Comparison of ENCODE assay signal across 13 cellular contexts in the genomic region with DNA sequence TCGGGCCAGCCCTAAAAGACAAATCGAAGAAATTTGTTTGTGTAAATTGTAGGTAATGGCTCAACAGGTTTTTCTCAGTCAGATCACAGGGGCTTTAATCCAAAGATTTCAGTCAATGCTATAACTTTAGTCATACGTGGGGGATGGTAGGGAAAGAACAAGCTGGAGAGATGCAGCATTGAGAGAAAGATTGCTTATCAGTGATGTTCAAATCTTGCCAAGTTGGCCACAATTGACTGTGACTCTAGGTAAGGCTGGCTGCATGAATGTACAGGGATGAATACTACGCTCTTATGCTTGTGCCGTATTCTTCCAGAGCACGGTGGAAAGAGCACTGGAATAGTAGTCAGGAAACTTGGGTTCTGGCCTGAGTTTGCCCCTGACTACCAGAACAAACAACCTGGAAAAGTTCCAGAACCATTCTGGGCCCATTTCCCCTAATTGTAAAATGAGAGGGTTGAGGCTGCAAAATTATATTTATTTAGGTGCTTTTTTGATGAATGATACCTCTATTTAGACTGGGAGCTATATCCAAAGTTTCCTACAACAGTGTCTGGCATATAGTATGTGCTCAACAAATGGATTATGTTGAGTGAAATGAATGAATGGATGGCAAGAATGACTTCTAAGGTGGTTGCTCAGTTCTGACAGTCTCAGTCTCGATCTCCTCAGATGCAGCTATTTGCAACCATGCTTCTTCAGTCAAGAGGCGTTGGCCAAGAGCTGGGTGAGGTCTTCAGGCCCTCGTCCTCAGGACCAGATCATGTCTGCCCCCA. TPM values are rescaled to one million over a fixed set of nuclear protein-coding genes. Genes with fewer than 3 reads are reported as not detected.
A peak's percentile ranks its signal among the peaks of the same experiment; 100 is the strongest.
DNase-seq lines count a peak whose midpoint lies in the region; ATAC-seq and TF ChIP-seq lines count a peak whose summit lies in the region.
"Had no signal": no experiment of that assay in that cellular context is flagged by ENCODE, and none has a peak within 500 bp of the region (broad histone marks: within the 10 kb centered on the region; RNA-seq: fewer than 3 reads in every experiment).

No MANE protein-coding gene starts in this region.

- H3K9me3 ChIP-seq in Peyer's patch: no peaks in the 10 kb centered on the region
- no peaks in the 10 kb centered on the region for H3K9me3 ChIP-seq in esophagus muscularis mucosa
- H3K9me3 ChIP-seq in ovary: no peaks in the 10 kb centered on the region
- H3K9me3 ChIP-seq in MM.1S (replicated peaks; ENCODE audit: insufficient read depth, low read length): no peaks in the 10 kb centered on the region

- TF ChIP-seq CTCF in 22Rv1 (IDR thresholded peaks at IDR 0.05) (no peak), Peyer's patch (IDR thresholded peaks at IDR 0.05) (no peak), esophagus muscularis mucosa (IDR thresholded peaks at IDR 0.05) (no peak), ovary (IDR thresholded peaks at IDR 0.05) (no peak), MM.1S (IDR thresholded peaks at IDR 0.05; ENCODE audit: low read length) (no peak)

- H2AFZ ChIP-seq in MM.1S (ENCODE audit: low read length): no peak overlapping the region

- no peak overlapping the region for H3K9ac ChIP-seq in MM.1S (ENCODE audit: low read length)

- no peaks in the 10 kb centered on the region for H3F3A ChIP-seq in MM.1S (ENCODE audit: insufficient read depth, low read length)

- intact Hi-C loops in esophagus muscularis mucosa (cut with DNase I): no loop called here
- intact Hi-C loops in ovary (cut with DNase I): loop anchor here in 1 of 4 donors (5.0 kb wide), 1 partner anchor 36 kb away; no protein-coding TSS in a partner anchor

- no peaks in the 10 kb centered on the region for H3K36me3 ChIP-seq in Peyer's patch
- no peaks in the 10 kb centered on the region for H3K36me3 ChIP-seq in esophagus muscularis mucosa
- H3K36me3 ChIP-seq in ovary: no peaks in the 10 kb centered on the region
- H3K36me3 ChIP-seq in MM.1S (replicated peaks; ENCODE audit: insufficient read depth, low read length): no peaks in the 10 kb centered on the region

- ATAC-seq in HG03354 (IDR thresholded peaks at IDR 0.05; ENCODE audit: poor library complexity, severe bottlenecking, unreplicated experiment): no peak

- H3K79me2 ChIP-seq in MM.1S (ENCODE audit: low read length): no peaks in the 10 kb centered on the region

- H3K4me1 ChIP-seq in Peyer's patch (peaks cover 0 to 20% (median 0%) of the 10 kb centered on the region in 4 donors), esophagus muscularis mucosa (peaks cover 68 to 100% (median 92%) of the 10 kb centered on the region in 4 donors), ovary (ENCODE audit: insufficient read depth) (peaks cover 21% of the 10 kb centered on the region), MM.1S (ENCODE audit: low read length) (no peaks in the 10 kb centered on the region)

- no peaks in the 10 kb centered on the region for H3K27me3 ChIP-seq in Peyer's patch
- no peaks in the 10 kb centered on the region for H3K27me3 ChIP-seq in esophagus muscularis mucosa
- no peaks in the 10 kb centered on the region for H3K27me3 ChIP-seq in ovary
- no peaks in the 10 kb centered on the region for H3K27me3 ChIP-seq in MM.1S (replicated peaks; ENCODE audit: insufficient read depth, low read length)

- no peaks in the 10 kb centered on the region for H3K9me2 ChIP-seq in MM.1S (replicated peaks; ENCODE audit: insufficient read depth, low read length)

- no peaks in the 10 kb centered on the region for H4K20me1 ChIP-seq in MM.1S (ENCODE audit: insufficient read depth, low read length)

- DNase-seq in Peyer's patch (no peak), esophagus muscularis mucosa (ENCODE audit: extremely low spot score) (no peak), ovary (peak in 1 of 5 donors; percentile 4), MM.1S (no peak), NCI-H524 (lab: John Stamatoyannopoulos, UW) (no peak)
- DNase-seq in NK-92 treated with Interleukin-12 subunit alpha and Interleukin-12 subunit beta, amount 100 ng/mL, for 24 hours (lab: John Stamatoyannopoulos, UW): no peak
- DNase-seq: foreskin melanocyte, NCI-H446 treated with DMSO at 0.1 percent for 48 hours had no signal

- TF ChIP-seq POLR2A in Peyer's patch (IDR thresholded peaks at IDR 0.05) (no peak), esophagus muscularis mucosa (IDR thresholded peaks at IDR 0.05; ENCODE audit: low read depth) (no peak), ovary (IDR thresholded peaks at IDR 0.05) (no peak)

- 71% methylated on average over 9 of the region's 9 CpGs for WGBS in esophagus muscularis mucosa
- 55 to 61% (median 55%) methylated on average over 9 of the region's 9 CpGs for WGBS in ovary, 3 donors

- TF ChIP-seq EP300 in esophagus muscularis mucosa (IDR thresholded peaks at IDR 0.05) (no peak), ovary (IDR thresholded peaks at IDR 0.05) (no peak)

- no peak overlapping the region for H3K4me2 ChIP-seq in MM.1S (ENCODE audit: low read depth, low read length)

- H3K27ac ChIP-seq in 22Rv1: peak overlapping the region; percentile 23; the same call in 1 of the 2 replicates
- peak overlapping the region in 3 of 4 donors; percentile 7 to 68 (median 35) for H3K27ac ChIP-seq in Peyer's patch
- H3K27ac ChIP-seq in esophagus muscularis mucosa (replicated peaks in 1 of 4): peak overlapping the region; percentile 81 to 82 (median 82)
- H3K27ac ChIP-seq in ovary: peak overlapping the region; percentile 47 to 75
- H3K27ac ChIP-seq in MM.1S (ENCODE audit: low read length): no peak overlapping the region
- H3K27ac ChIP-seq: HL-60 had no signal

- no peak overlapping the region for H3K4me3 ChIP-seq in Peyer's patch
- H3K4me3 ChIP-seq in esophagus muscularis mucosa: no peak overlapping the region
- H3K4me3 ChIP-seq in ovary: no peak overlapping the region
- no peak overlapping the region for H3K4me3 ChIP-seq in MM.1S (ENCODE audit: low read length)

RNA-seq across cellular contexts. Expression of a gene that starts 44.4 kb away (rescaled TPM):
- total RNA-seq in Peyer's patch: 1,000 to 10,000 TPM in 1 of 4 donors, 100 to 1,000 TPM in 3; 185 to 1,146 (median 313) TPM
- total RNA-seq in esophagus muscularis mucosa: 1,000 to 10,000 TPM in 2 of 4 donors, 100 to 1,000 TPM in 2; 389 to 1,047 (median 786) TPM
- total RNA-seq in ovary: 100 to 1,000 TPM in 6 of 7 donors, 10 to 100 TPM in 1; 91.5 to 645 (median 365) TPM
- 100 to 1,000 TPM; 221 to 241 TPM for polyA plus RNA-seq in ovary

RNA-seq across cellular contexts. Expression of a gene that starts 46.4 kb away (rescaled TPM):
- not detected for total RNA-seq in Peyer's patch
- not detected for total RNA-seq in esophagus muscularis mucosa
- 1 to 10 TPM in 2 of 7 donors, under 1 TPM in 4, not detected in 1; 0.28 to 1.6 (median 0.72) TPM for total RNA-seq in ovary
- polyA plus RNA-seq in ovary: under 1 TPM; 0.20 to 0.35 TPM
- total RNA-seq: mesenteric fat pad, ureter had no signal
